Comparison of ENCODE assay signal across 8 cellular contexts in the genomic region with DNA sequence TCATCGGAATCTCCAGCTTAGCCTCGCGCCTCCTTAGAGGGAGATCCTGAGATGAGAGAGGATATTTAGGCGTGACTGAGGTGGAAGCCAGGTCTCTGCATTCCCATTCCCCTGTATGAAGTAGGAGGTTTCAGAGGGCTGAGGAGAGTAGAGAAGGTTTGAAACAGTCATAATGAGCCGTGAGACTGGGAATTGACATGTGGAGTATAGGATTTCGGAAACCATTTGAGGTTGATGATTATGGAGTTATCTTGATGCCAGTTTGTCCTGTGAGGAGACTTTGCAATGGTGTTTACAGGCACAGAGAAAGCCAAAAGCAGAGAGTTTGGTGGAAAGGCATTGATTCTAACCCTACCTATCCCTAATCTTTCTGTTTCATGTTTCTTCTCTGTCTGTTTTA. TPM values are rescaled to one million over a fixed set of nuclear protein-coding genes. Genes with fewer than 3 reads are reported as not detected.
DNase-seq lines count a peak whose midpoint lies in the region; ATAC-seq and TF ChIP-seq lines count a peak whose summit lies in the region.

No MANE protein-coding gene starts in this region.

- H3K9me3 ChIP-seq in HUES6 (ENCODE audit: control insufficient read depth, insufficient read depth, low read depth, low read length) (no peaks in the 10 kb centered on the region), colonic mucosa (no peaks in the 10 kb centered on the region)
- no peaks in the 10 kb centered on the region for H3K9me3 ChIP-seq in naive thymus-derived CD4-positive, alpha-beta T cell (ENCODE audit: control insufficient read depth in 2 of 3, low read length in 3 of 3)

- peak overlapping the region; percentile 45 to 83 (median 68) for H3K4me3 Mint-ChIP-seq in naive thymus-derived CD4-positive, alpha-beta T cell

- no peak for TF ChIP-seq CTCF in AG10803 (conservative IDR thresholded peaks at IDR 0.05; ENCODE audit: low read length)
- no peak for TF ChIP-seq CTCF in colonic mucosa (IDR thresholded peaks at IDR 0.05)

- H3K27me3 ChIP-seq in HUES6 (ENCODE audit: control insufficient read depth, insufficient read depth, low read length): peaks cover 18% of the 10 kb centered on the region
- H3K27me3 ChIP-seq in colonic mucosa: no peaks in the 10 kb centered on the region
- no peaks in the 10 kb centered on the region for H3K27me3 ChIP-seq in naive thymus-derived CD4-positive, alpha-beta T cell (ENCODE audit: control insufficient read depth in 2 of 2, insufficient read depth in 2 of 2, low read length in 2 of 2)

- CTCF ChIA-PET in naive thymus-derived CD4-positive, alpha-beta T cell (lab: Charles Lee): no interaction called here

- peaks cover 21 to 51% (median 38%) of the 10 kb centered on the region in 7 donors for H3K4me1 Mint-ChIP-seq in naive thymus-derived CD4-positive, alpha-beta T cell

- DNase-seq in AG10803 (ENCODE audit: low read depth): no peak
- DNase-seq in colonic mucosa: no peak
- no peak for DNase-seq in naive thymus-derived CD4-positive, alpha-beta T cell
- no peak for DNase-seq in RKO (ENCODE audit: low spot score)
- DNase-seq in NCI-H526 treated with DMSO at 0.1 percent for 48 hours (lab: John Stamatoyannopoulos, UW): no peak
- DNase-seq in amygdala (lab: John Stamatoyannopoulos, UW): no peak

- H3K36me3 Mint-ChIP-seq in naive thymus-derived CD4-positive, alpha-beta T cell: peaks cover 0 to 23% (median 0%) of the 10 kb centered on the region in 5 donors

- H3K36me3 ChIP-seq in HUES6 (ENCODE audit: control insufficient read depth, insufficient read depth, low read length) (peaks cover 17% of the 10 kb centered on the region), colonic mucosa (no peaks in the 10 kb centered on the region)
- no peaks in the 10 kb centered on the region for H3K36me3 ChIP-seq in naive thymus-derived CD4-positive, alpha-beta T cell (ENCODE audit: control insufficient read depth in 2 of 3, insufficient read depth in 3 of 3, low read length in 3 of 3)

- H3K9me3 Mint-ChIP-seq in naive thymus-derived CD4-positive, alpha-beta T cell: no peaks in the 10 kb centered on the region

- H3K4me3 ChIP-seq in AG10803 (ENCODE audit: low read length) (peak overlapping the region; percentile 59), HUES6 (ENCODE audit: low read depth, low read length) (peak overlapping the region; percentile 72), colonic mucosa (peak overlapping the region; percentile 48)
- H3K4me3 ChIP-seq in naive thymus-derived CD4-positive, alpha-beta T cell (ENCODE audit: low read length): peak overlapping the region; percentile 61

- H3K27ac Mint-ChIP-seq in naive thymus-derived CD4-positive, alpha-beta T cell: peak overlapping the region in 2 of 9 donors; percentile 33 to 55

- POLR2A ChIA-PET in naive thymus-derived CD4-positive, alpha-beta T cell (lab: Charles Lee): no interaction called here

- no peak for ATAC-seq in naive thymus-derived CD4-positive, alpha-beta T cell
- no peak for ATAC-seq in HG03108 (IDR thresholded peaks at IDR 0.05; ENCODE audit: unreplicated experiment)

- intact Hi-C loops in colonic mucosa (cut with DNase I): no loop called here
- intact Hi-C loops in naive thymus-derived CD4-positive, alpha-beta T cell (cut with micrococcal nuclease): loop anchor here (1.0 to 2.0 kb wide), 4 partner anchors 13 to 129 kb away; no protein-coding TSS in a partner anchor

- no peak overlapping the region for H3K27ac ChIP-seq in HUES6 (ENCODE audit: low read depth, low read length)
- H3K27ac ChIP-seq in colonic mucosa: no peak overlapping the region
- H3K27ac ChIP-seq in naive thymus-derived CD4-positive, alpha-beta T cell (ENCODE audit: low read depth, low read length): no peak overlapping the region

- H3K4me1 ChIP-seq in HUES6 (ENCODE audit: control insufficient read depth, insufficient read depth, low read length): peaks cover 38% of the 10 kb centered on the region
- no peaks in the 10 kb centered on the region for H3K4me1 ChIP-seq in colonic mucosa
- H3K4me1 ChIP-seq in naive thymus-derived CD4-positive, alpha-beta T cell (ENCODE audit: control insufficient read depth in 2 of 2, insufficient read depth in 2 of 2, low read length in 2 of 2): peaks cover 3 to 17% of the 10 kb centered on the region in 2 donors

- H3K27me3 Mint-ChIP-seq in naive thymus-derived CD4-positive, alpha-beta T cell: no peaks in the 10 kb centered on the region

- peak overlapping the region; percentile 70 for H3K9ac ChIP-seq in HUES6 (ENCODE audit: low read length)
- peak overlapping the region in 1 of 2 donors; percentile 29 for H3K9ac ChIP-seq in colonic mucosa (ENCODE audit: low read depth in 2 of 2, low read length in 2 of 2)

RNA-seq across cellular contexts. Expression of gene CHST7, which starts 2.0 kb away (rescaled TPM):
- total RNA-seq in colonic mucosa: 1 to 10 TPM; 1.8 to 2.0 TPM
- 1 to 10 TPM; 2.1 to 7.2 (median 2.3) TPM for total RNA-seq in naive thymus-derived CD4-positive, alpha-beta T cell
- polyA plus RNA-seq in naive thymus-derived CD4-positive, alpha-beta T cell: 1 to 10 TPM; 3.0 to 3.1 TPM

RNA-seq across cellular contexts. Expression of gene ZNF674, which starts 30.4 kb away (rescaled TPM):
- total RNA-seq in colonic mucosa: 1 to 10 TPM; 3.6 to 4.0 TPM
- total RNA-seq in naive thymus-derived CD4-positive, alpha-beta T cell: 1 to 10 TPM; 2.1 to 6.9 (median 5.8) TPM
- polyA plus RNA-seq in naive thymus-derived CD4-positive, alpha-beta T cell: under 1 TPM; 0.77 to 0.86 TPM
